In genomic region chr5:14339467-14339866, GRCh38 we compare ENCODE assay signal across 20 cellular contexts.
DNase-seq lines count a peak whose midpoint lies in the region; ATAC-seq and TF ChIP-seq lines count a peak whose summit lies in the region.
"Had no signal": no experiment of that assay in that cellular context is flagged by ENCODE, and none has a peak within 500 bp of the region (broad histone marks: within the 10 kb centered on the region; RNA-seq: fewer than 3 reads in every experiment).

No MANE protein-coding gene starts in this region.

- no peak for TF ChIP-seq POLR2A in body of pancreas (IDR thresholded peaks at IDR 0.05)

- DNase-seq in left ventricle myocardium superior (peak; percentile 57), left ventricle myocardium inferior (no peak), body of pancreas (peak; percentile 77 to 89 (median 84)), neuronal stem cell (ENCODE audit: low spot score) (no peak), NCI-H345 (lab: John Stamatoyannopoulos, UW) (no peak), GM10266 (ENCODE audit: extremely low spot score) (no peak)
- DNase-seq in activated effector memory CD4-positive, alpha-beta T cell treated with Interleukin-2 at 50 U/mL for 16 hours, result no peak
- no peak for DNase-seq in activated naive CD4-positive, alpha-beta T cell treated with anti-CD3 and anti-CD28 coated beads, Interleukin-2, amount 10 ng/mL, durations not matched to agents 7 days and 5 days
- DNase-seq: GF-D8; Karpas-422; MM.1S; NCI-H1092 treated with DMSO at 0.1 percent for 48 hours; NCI-H1694 treated with DMSO at 0.1 percent for 48 hours; NCI-H2107; NCI-H2227 treated with DMSO at 0.1 percent for 48 hours; NCI-H69; NK-92 treated with Interleukin-12 subunit alpha and Interleukin-12 subunit beta, amount 100 ng/mL, for 24 hours; OCI-M1 had no signal

- no peak overlapping the region for H3K4ac ChIP-seq in neuronal stem cell (ENCODE audit: low read length)

- CTCF ChIA-PET in activated naive CD4-positive, alpha-beta T cell treated with anti-CD3 and anti-CD28 coated beads, Interleukin-2, amount 10 ng/mL, durations not matched to agents 7 days and 5 days (lab: Charles Lee), result interaction anchor here (1.9 kb wide), 1 partner anchor 13 kb away, joined by 5 read pairs; no protein-coding TSS in a partner anchor

- intact Hi-C loops in left ventricle myocardium superior (cut with micrococcal nuclease) (no loop called here), left ventricle myocardium inferior (cut with micrococcal nuclease) (no loop called here), body of pancreas (cut with DNase I) (no loop called here)

- no peaks in the 10 kb centered on the region for H3K9me3 Mint-ChIP-seq in activated naive CD4-positive, alpha-beta T cell treated with anti-CD3 and anti-CD28 coated beads, Interleukin-2, amount 10 ng/mL, durations not matched to agents 7 days and 5 days

- no peak overlapping the region for H2AFZ ChIP-seq in neuronal stem cell (ENCODE audit: low read length)

- H3K9ac ChIP-seq in neuronal stem cell (ENCODE audit: low read depth, low read length, poor library complexity), result no peak overlapping the region

- no peaks in the 10 kb centered on the region for H3K27me3 ChIP-seq in left ventricle myocardium inferior (ENCODE audit: low read depth)
- H3K27me3 ChIP-seq in body of pancreas, result no peaks in the 10 kb centered on the region
- no peaks in the 10 kb centered on the region for H3K27me3 ChIP-seq in neuronal stem cell (ENCODE audit: control insufficient read depth in 3 of 3, insufficient read depth in 3 of 3, low read depth in 1 of 3, low read length in 3 of 3)

- H2AK5ac ChIP-seq in neuronal stem cell (ENCODE audit: low read depth, low read length), result no peak overlapping the region

- H3K27ac ChIP-seq in left ventricle myocardium inferior (replicated peaks) (no peak overlapping the region), body of pancreas (peak overlapping the region in 1 of 4 donors; percentile 30), neuronal stem cell (replicated peaks; ENCODE audit: low read length) (no peak overlapping the region)
- H3K27ac ChIP-seq: A549, C4-2B had no signal

- H3K4me3 ChIP-seq in left ventricle myocardium inferior (no peak overlapping the region), body of pancreas (no peak overlapping the region), neuronal stem cell (ENCODE audit: low read length in 2 of 2) (no peak overlapping the region)
- H3K4me3 ChIP-seq: A549 had no signal

- H3K36me3 ChIP-seq in left ventricle myocardium inferior (peaks cover 48% of the 10 kb centered on the region), body of pancreas (replicated peaks in 1 of 2; ENCODE audit: insufficient read depth in 1 of 2, low read depth in 2 of 2) (no peaks in the 10 kb centered on the region), neuronal stem cell (replicated peaks in 1 of 2; ENCODE audit: control insufficient read depth in 2 of 2, insufficient read depth in 2 of 2, low read length in 2 of 2) (peaks cover 9 to 75% of the 10 kb centered on the region in 2 donors)

- H3K4me1 ChIP-seq in left ventricle myocardium inferior (peaks cover 35% of the 10 kb centered on the region), body of pancreas (peaks cover 38% of the 10 kb centered on the region), neuronal stem cell (ENCODE audit: control insufficient read depth in 2 of 2, insufficient read depth in 1 of 2, low read depth in 1 of 2, low read length in 2 of 2) (peaks cover 18% of the 10 kb centered on the region in 2 donors)
- H3K4me1 ChIP-seq: A549 had no signal

- H4K91ac ChIP-seq in neuronal stem cell (ENCODE audit: low read depth, low read length, poor library complexity), result no peak overlapping the region

- H2BK120ac ChIP-seq in neuronal stem cell (ENCODE audit: low read depth, low read length), result no peak overlapping the region

- H3K23ac ChIP-seq in neuronal stem cell (ENCODE audit: low read depth, low read length, poor library complexity), result no peak overlapping the region

- H3K4me2 ChIP-seq in neuronal stem cell (ENCODE audit: insufficient read depth, low read length, poor library complexity, severe bottlenecking), result no peak overlapping the region
- H3K4me2 ChIP-seq: A549 had no signal

- peaks cover 4% of the 10 kb centered on the region for H3K27me3 Mint-ChIP-seq in activated naive CD4-positive, alpha-beta T cell treated with anti-CD3 and anti-CD28 coated beads, Interleukin-2, amount 10 ng/mL, durations not matched to agents 7 days and 5 days

- H3K4me3 Mint-ChIP-seq in activated naive CD4-positive, alpha-beta T cell treated with anti-CD3 and anti-CD28 coated beads, Interleukin-2, amount 10 ng/mL, durations not matched to agents 7 days and 5 days, result no peak overlapping the region

- TF ChIP-seq CTCF in left ventricle myocardium inferior (IDR thresholded peaks at IDR 0.05; ENCODE audit: borderline replicate concordance) (no peak), body of pancreas (IDR thresholded peaks at IDR 0.05) (no peak), GM10266 (IDR thresholded peaks at IDR 0.05; ENCODE audit: control insufficient read depth, insufficient read depth, low read depth, missing control alignments) (no peak)

- H2BK5ac ChIP-seq in neuronal stem cell (ENCODE audit: low read length), result no peak overlapping the region

- peaks cover 3% of the 10 kb centered on the region for H3K4me1 Mint-ChIP-seq in activated naive CD4-positive, alpha-beta T cell treated with anti-CD3 and anti-CD28 coated beads, Interleukin-2, amount 10 ng/mL, durations not matched to agents 7 days and 5 days

- peak overlapping the region; percentile 81 for H3K18ac ChIP-seq in neuronal stem cell (ENCODE audit: low read length)

- ATAC-seq in left ventricle myocardium superior, result peak; percentile 71
- ATAC-seq in body of pancreas, result peak; percentile 90
- ATAC-seq: A549 had no signal

- no peaks in the 10 kb centered on the region for H3K36me3 Mint-ChIP-seq in activated naive CD4-positive, alpha-beta T cell treated with anti-CD3 and anti-CD28 coated beads, Interleukin-2, amount 10 ng/mL, durations not matched to agents 7 days and 5 days

- no peak overlapping the region for H3K14ac ChIP-seq in neuronal stem cell (ENCODE audit: low read length)

- H2BK15ac ChIP-seq in neuronal stem cell (ENCODE audit: low read length), result no peak overlapping the region

- H4K8ac ChIP-seq in neuronal stem cell (ENCODE audit: low read depth, low read length), result no peak overlapping the region

- H3K27ac Mint-ChIP-seq in activated naive CD4-positive, alpha-beta T cell treated with anti-CD3 and anti-CD28 coated beads, Interleukin-2, amount 10 ng/mL, durations not matched to agents 7 days and 5 days, result no peak overlapping the region

- 18 to 28% methylated on average over 11 of the region's 11 CpGs for WGBS in body of pancreas, 2 donors
- no CpG with 5 or more reads among the region's 11 CpGs for WGBS in neuronal stem cell (ENCODE audit: extremely low coverage in 2 of 2, insufficient read length in 2 of 2, insufficient replicate concordance in 1 of 2), 2 donors

- H3K9me3 ChIP-seq in left ventricle myocardium inferior (replicated peaks) (no peaks in the 10 kb centered on the region), body of pancreas (no peaks in the 10 kb centered on the region), neuronal stem cell (replicated peaks in 1 of 2; ENCODE audit: control insufficient read depth in 2 of 2, insufficient read depth in 1 of 2, low read depth in 1 of 2, low read length in 2 of 2) (no peaks in the 10 kb centered on the region)
- H3K9me3 ChIP-seq: A549 had no signal

- no peak overlapping the region for H2BK12ac ChIP-seq in neuronal stem cell (ENCODE audit: low read length)

- H3K79me1 ChIP-seq in neuronal stem cell (ENCODE audit: low read depth, low read length), result no peaks in the 10 kb centered on the region

Comparison
In these comparisons a context has a peak if more than half of its experiments do, and no peak if none do; other contexts are left out.
1. DNase-seq: peak in left ventricle myocardium superior (single experiment) and body of pancreas (4 of 4); none in left ventricle myocardium inferior (single experiment), neuronal stem cell (single experiment), NCI-H345 (single experiment), activated effector memory CD4-positive, alpha-beta T cell treated with Interleukin-2 at 50 U/mL for 16 hours (single experiment), GM10266 (single experiment) and activated naive CD4-positive, alpha-beta T cell treated with anti-CD3 and anti-CD28 coated beads, Interleukin-2, amount 10 ng/mL, durations not matched to agents 7 days and 5 days (single experiment).